ENCODE assay signal across 10 cellular contexts in the genomic region with DNA sequence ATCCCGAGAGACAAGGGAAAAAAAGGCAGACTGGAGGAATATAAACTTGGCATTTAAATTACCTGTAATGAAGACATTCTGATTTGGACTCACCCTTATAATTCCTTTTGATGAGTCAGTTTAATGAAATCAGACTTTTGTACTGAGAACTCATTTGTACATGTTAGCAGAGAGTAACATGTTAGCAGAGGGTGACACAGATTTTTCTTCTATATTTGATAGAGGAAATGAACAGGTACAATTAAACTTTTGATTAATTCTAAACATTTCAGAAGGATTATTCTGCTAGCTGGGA.
DNase-seq lines count a peak whose midpoint lies in the region; ATAC-seq and TF ChIP-seq lines count a peak whose summit lies in the region.
"Had no signal": no experiment of that assay in that cellular context is flagged by ENCODE, and none has a peak within 500 bp of the region (broad histone marks: within the 10 kb centered on the region; RNA-seq: fewer than 3 reads in every experiment).

No MANE protein-coding gene starts in this region.

- H4K20me1 ChIP-seq in OCI-LY3 (ENCODE audit: insufficient read depth, low read length), result no peaks in the 10 kb centered on the region

- TF ChIP-seq CTCF in OCI-LY3 (IDR thresholded peaks at IDR 0.05; ENCODE audit: low read depth, low read length) (no peak), choroid plexus epithelial cell (conservative IDR thresholded peaks at IDR 0.05; ENCODE audit: low read depth, low read length) (no peak), omental fat pad (IDR thresholded peaks at IDR 0.05) (no peak)

- peaks cover 35% of the 10 kb centered on the region for H3K4me1 ChIP-seq in ACC112 (ENCODE audit: control insufficient read depth, insufficient read depth, low read length, unreplicated experiment)
- peaks cover 27% of the 10 kb centered on the region for H3K4me1 ChIP-seq in OCI-LY3 (ENCODE audit: low read length)

- DNase-seq in choroid plexus epithelial cell (ENCODE audit: low read depth) (peak; percentile 34), omental fat pad (ENCODE audit: low spot score) (no peak), Kasumi-1 (lab: John Stamatoyannopoulos, UW) (no peak), NCI-H1694 (lab: John Stamatoyannopoulos, UW) (no peak)
- DNase-seq in activated effector memory CD4-positive, alpha-beta T cell treated with anti-CD3 and anti-CD28 coated beads, Interleukin-2, amount 50 U/mL, for 16 hours, result no peak
- DNase-seq: H9, NCI-H748 treated with DMSO at 0.1 percent for 48 hours had no signal

- no peaks in the 10 kb centered on the region for H3K36me3 ChIP-seq in ACC112 (ENCODE audit: insufficient read depth, low read length)
- peaks cover 2% of the 10 kb centered on the region for H3K36me3 ChIP-seq in OCI-LY3 (replicated peaks; ENCODE audit: low read depth, low read length)

- peak; percentile 63 for ATAC-seq in omental fat pad (ENCODE audit: low FRiP score)
- no peak for ATAC-seq in HG02973 (IDR thresholded peaks at IDR 0.05; ENCODE audit: unreplicated experiment)

- no peaks in the 10 kb centered on the region for H3K27me3 ChIP-seq in ACC112 (ENCODE audit: insufficient read depth, low read length)
- no peaks in the 10 kb centered on the region for H3K27me3 ChIP-seq in OCI-LY3 (ENCODE audit: low read depth, low read length)

- peak overlapping the region; percentile 2; the same call in 1 of the 2 replicates for H3K9ac ChIP-seq in OCI-LY3 (ENCODE audit: low read length)

- no peaks in the 10 kb centered on the region for H3K9me3 ChIP-seq in OCI-LY3 (ENCODE audit: insufficient read depth, low read length)

- no peak overlapping the region for H2AFZ ChIP-seq in ACC112 (ENCODE audit: low read length, unreplicated experiment)
- H2AFZ ChIP-seq in OCI-LY3 (ENCODE audit: low read depth, low read length), result no peak overlapping the region

- peak overlapping the region; percentile 87 for H3K27ac ChIP-seq in ACC112 (ENCODE audit: low read depth, low read length)
- H3K27ac ChIP-seq in OCI-LY3 (ENCODE audit: low read length), result peak overlapping the region; percentile 67

- H3K4me2 ChIP-seq in OCI-LY3 (ENCODE audit: low read length), result peak overlapping the region; percentile 62

- H3K79me2 ChIP-seq in ACC112 (ENCODE audit: control insufficient read depth, insufficient read depth, low read length, unreplicated experiment), result no peaks in the 10 kb centered on the region
- no peaks in the 10 kb centered on the region for H3K79me2 ChIP-seq in OCI-LY3 (ENCODE audit: low read length)

- peak overlapping the region; percentile 42 for H3K4me3 ChIP-seq in ACC112 (ENCODE audit: low read depth, low read length)
- H3K4me3 ChIP-seq in OCI-LY3 (ENCODE audit: low read length), result no peak overlapping the region
- no peak overlapping the region for H3K4me3 ChIP-seq in choroid plexus epithelial cell (ENCODE audit: low read depth, low read length)
